In genomic region chr12:130458341-130458740, GRCh38 we compare ENCODE assay signal across 30 cellular contexts.
"Had no signal": no experiment of that assay in that cellular context is flagged by ENCODE, and none has a peak within 500 bp of the region (broad histone marks: within the 10 kb centered on the region; RNA-seq: fewer than 3 reads in every experiment).

No MANE protein-coding gene starts in this region.

- H3K4me1 ChIP-seq: adrenal gland, ascending aorta, body of pancreas, breast epithelium had no signal

- H3K9me3 ChIP-seq: adrenal gland, ascending aorta, body of pancreas, breast epithelium had no signal

- DNase-seq: activated effector memory CD4-positive, alpha-beta T cell treated with anti-CD3 and anti-CD28 coated beads, Interleukin-2, amount 50 U/mL, for 16 hours; activated effector memory CD4-positive, alpha-beta T cell treated with Interleukin-2 at 50 U/mL for 16 hours; activated gamma-delta T cell; activated gamma-delta T cell treated with Interleukin-2 at 50 U/mL for 16 hours; activated naive CD4-positive, alpha-beta T cell; activated naive CD4-positive, alpha-beta T cell treated with anti-CD3 and anti-CD28 coated beads for 36 hours; activated naive CD4-positive, alpha-beta T cell treated with anti-CD3 and anti-CD28 coated beads, Interleukin-2, amount 10 ng/mL, durations not matched to agents 7 days and 5 days; activated naive CD4-positive, alpha-beta T cell treated with anti-CD3 and anti-CD28 coated beads, Interleukin-2, amount 50 U/mL, for 16 hours; activated naive CD4-positive, alpha-beta T cell treated with Interleukin-2 at 50 U/mL for 16 hours; activated naive CD8-positive, alpha-beta T cell treated with anti-CD3 and anti-CD28 coated beads for 36 hours; activated naive CD8-positive, alpha-beta T cell treated with anti-CD3 and anti-CD28 coated beads, Interleukin-2, amount 10 ng/mL, durations not matched to agents 7 days and 5 days; activated naive CD8-positive, alpha-beta T cell treated with anti-CD3 and anti-CD28 coated beads, Interleukin-2, amount 50 U/mL, for 24 hours; activated T-cell treated with anti-CD3 and anti-CD28 coated beads, Interleukin-2, amount 50 U/mL, for 1 hour; activated T-cell treated with anti-CD3 and anti-CD28 coated beads, Interleukin-2, amount 50 U/mL, for 24 hours; activated T-cell treated with anti-CD3 and anti-CD28 coated beads, Interleukin-2, amount 50 U/mL, for 4 hours; activated T-cell treated with anti-CD3 and anti-CD28 coated beads, Interleukin-2, amount 50 U/mL, for 48 hours; activated T-cell treated with anti-CD3 and anti-CD28 coated beads, Interleukin-2, amount 50 U/mL, for 72 hours; adrenal gland; amniotic stem cell; amygdala; anterior cingulate cortex; aorta; body of pancreas; brain microvascular endothelial cell; caudate nucleus; central memory CD4-positive, alpha-beta T cell; cerebellar nuclear complex had no signal

- H3K27me3 ChIP-seq: adrenal gland, ascending aorta, body of pancreas, brain microvascular endothelial cell, breast epithelium, cardiac muscle cell had no signal

- H3K27ac ChIP-seq: adrenal gland, ascending aorta, body of pancreas, brain microvascular endothelial cell, breast epithelium, cardiac muscle cell had no signal

- H3K36me3 ChIP-seq: adrenal gland, ascending aorta, brain microvascular endothelial cell, breast epithelium, cardiac muscle cell had no signal

- H3K4me3 ChIP-seq: adrenal gland, ascending aorta, body of pancreas, breast epithelium, cardiac muscle cell had no signal
